Comparison of ENCODE assay signal across 1 cellular context in the genomic region with DNA sequence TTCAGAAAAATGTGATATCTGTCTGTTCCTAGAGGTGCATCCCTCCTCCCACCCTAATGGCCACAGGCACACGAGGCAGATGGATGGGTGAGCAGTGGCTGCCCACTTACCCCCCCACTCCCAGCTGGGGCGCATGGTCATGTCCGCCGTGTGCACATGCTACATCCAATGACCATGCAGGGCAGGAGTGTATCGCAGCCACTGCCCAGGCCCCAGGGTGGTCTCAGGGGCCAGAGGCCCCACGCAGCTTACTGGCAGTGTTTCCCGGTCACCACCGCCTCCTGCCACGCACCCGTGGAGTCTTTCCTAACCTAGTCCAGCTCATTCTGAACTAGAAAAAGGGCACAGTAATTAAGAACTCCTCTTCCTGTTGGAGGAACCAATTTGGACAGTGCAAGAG.
TF ChIP-seq lines count a peak whose summit lies in the region.

No MANE protein-coding gene starts in this region.

TF ChIP-seq in H1, 55 proteins besides CTCF, POLR2A, EP300 and RAD21:
- no peak for TF ChIP-seq FOSL1 (IDR thresholded peaks at IDR 0.05; ENCODE audit: insufficient read depth, low read depth, low read length)
- no peak for TF ChIP-seq NRF1 (IDR thresholded peaks at IDR 0.05; ENCODE audit: low read depth, low read length)
- TF ChIP-seq TAF7 (optimal IDR thresholded peaks at IDR 0.05; ENCODE audit: borderline replicate concordance, low read depth, low read length) = no peak
- TF ChIP-seq ZNF274 (IDR thresholded peaks at IDR 0.05; ENCODE audit: borderline replicate concordance, extremely low read depth, low read length) = no peak
- no peak for TF ChIP-seq CEBPB (IDR thresholded peaks at IDR 0.05; ENCODE audit: low read depth, low read length)
- TF ChIP-seq EGR1 (IDR thresholded peaks at IDR 0.05; ENCODE audit: borderline replicate concordance, low read depth, low read length) = no peak
- TF ChIP-seq, protein P1, sequence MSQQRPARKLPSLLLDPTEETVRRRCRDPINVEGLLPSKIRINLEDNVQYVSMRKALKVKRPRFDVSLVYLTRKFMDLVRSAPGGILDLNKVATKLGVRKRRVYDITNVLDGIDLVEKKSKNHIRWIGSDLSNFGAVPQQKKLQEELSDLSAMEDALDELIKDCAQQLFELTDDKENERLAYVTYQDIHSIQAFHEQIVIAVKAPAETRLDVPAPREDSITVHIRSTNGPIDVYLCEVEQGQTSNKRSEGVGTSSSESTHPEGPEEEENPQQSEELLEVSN (IDR thresholded peaks at IDR 0.05) = no peak
- TF ChIP-seq NANOG (IDR thresholded peaks at IDR 0.05; ENCODE audit: insufficient read depth, low read depth, low read length, poor library complexity, severe bottlenecking) = no peak
- TF ChIP-seq HDAC2 (IDR thresholded peaks at IDR 0.05; ENCODE audit: borderline replicate concordance in 1 of 2, low read depth in 2 of 2, low read length in 2 of 2) = no peak
- TF ChIP-seq SIN3A (conservative IDR thresholded peaks at IDR 0.05 in 1 of 2, IDR thresholded peaks at IDR 0.05 in 1 of 2; ENCODE audit: low read depth in 1 of 2, low read length in 2 of 2) = no peak
- no peak for TF ChIP-seq CHD2 (IDR thresholded peaks at IDR 0.05; ENCODE audit: low read length)
- no peak for TF ChIP-seq MAFK (IDR thresholded peaks at IDR 0.05; ENCODE audit: low read depth, low read length)
- no peak for TF ChIP-seq KDM1A (IDR thresholded peaks at IDR 0.05; ENCODE audit: borderline replicate concordance, low read length)
- TF ChIP-seq RFX5 (IDR thresholded peaks at IDR 0.05; ENCODE audit: borderline replicate concordance, low read depth, low read length) = no peak
- TF ChIP-seq SUZ12 (IDR thresholded peaks at IDR 0.05; ENCODE audit: low read length) = no peak
- TF ChIP-seq CREB1 (IDR thresholded peaks at IDR 0.05) = no peak
- no peak for TF ChIP-seq SP4 (IDR thresholded peaks at IDR 0.05; ENCODE audit: low read length)
- TF ChIP-seq BACH1 (IDR thresholded peaks at IDR 0.05; ENCODE audit: low read length) = no peak
TF ChIP-seq in H1: peak in this region for 0.
